In genomic region chr6:122184260-122184934, GRCh38 we compare ENCODE assay signal across 10 cellular contexts.
DNase-seq lines count a peak whose midpoint lies in the region; ATAC-seq, FAIRE-seq and TF ChIP-seq lines count a peak whose summit lies in the region.
"Had no signal": no experiment of that assay in that cellular context is flagged by ENCODE, and none has a peak within 500 bp of the region (broad histone marks: within the 10 kb centered on the region; RNA-seq: fewer than 3 reads in every experiment).

No MANE protein-coding gene starts in this region.

- no peaks in the 10 kb centered on the region for H3K4me1 Mint-ChIP-seq in activated CD4-positive, alpha-beta T cell treated with anti-CD3 and anti-CD28 coated beads, Interleukin-2, amount 10 ng/mL, durations not matched to agents 7 days and 5 days
- H3K4me1 Mint-ChIP-seq in stimulated activated naive B cell treated with anti-CD40 and anti-IgM and Interleukin-4, amounts not matched to agents 10 μg/mL and 1 μg/mL and 100 μg/mL, for 72 hours = no peaks in the 10 kb centered on the region

- no peak overlapping the region for H3K4me2 ChIP-seq in Karpas-422 (ENCODE audit: low read depth, low read length, poor library complexity, severe bottlenecking)

- ATAC-seq in HG03342 (IDR thresholded peaks at IDR 0.05; ENCODE audit: unreplicated experiment) = no peak
- no peak for ATAC-seq in stimulated activated naive B cell treated with anti-CD40 and anti-IgM and Interleukin-4, amounts not matched to agents 10 μg/mL and 1 μg/mL and 100 μg/mL, for 72 hours (replicated peaks)
- ATAC-seq in GM21515 (IDR thresholded peaks at IDR 0.05; ENCODE audit: unreplicated experiment) = no peak

- no peaks in the 10 kb centered on the region for H3K27me3 Mint-ChIP-seq in activated CD4-positive, alpha-beta T cell treated with anti-CD3 and anti-CD28 coated beads, Interleukin-2, amount 10 ng/mL, durations not matched to agents 7 days and 5 days
- no peaks in the 10 kb centered on the region for H3K27me3 Mint-ChIP-seq in stimulated activated naive B cell treated with anti-CD40 and anti-IgM and Interleukin-4, amounts not matched to agents 10 μg/mL and 1 μg/mL and 100 μg/mL, for 72 hours

- no peaks in the 10 kb centered on the region for H4K20me1 ChIP-seq in Karpas-422 (ENCODE audit: insufficient read depth, low read depth, low read length)

- FAIRE-seq in bronchial epithelial cell (lab: Jason Lieb, UNC) = no peak

- POLR2A ChIA-PET in AG04449 (lab: Yijun Ruan, JAX) = no interaction called here
- POLR2A ChIA-PET in activated CD4-positive, alpha-beta T cell treated with anti-CD3 and anti-CD28 coated beads, Interleukin-2, amount 10 ng/mL, durations not matched to agents 7 days and 5 days (lab: Charles Lee) = no interaction called here

- H3K4me1 ChIP-seq in Karpas-422 (ENCODE audit: low read length) = no peaks in the 10 kb centered on the region

- DNase-seq in AG04449 (ENCODE audit: low read depth, low spot score) (no peak), Karpas-422 (peak; percentile 46), bronchial epithelial cell (ENCODE audit: low read depth) (peak; percentile 27), medulla oblongata (ENCODE audit: extremely low spot score) (peak; percentile 47)
- no peak for DNase-seq in activated CD4-positive, alpha-beta T cell treated with anti-CD3 and anti-CD28 coated beads, Interleukin-2, amount 10 ng/mL, durations not matched to agents 7 days and 5 days
- no peak for DNase-seq in stimulated activated naive B cell treated with anti-CD40 and anti-IgM and Interleukin-4, amounts not matched to agents 10 μg/mL and 1 μg/mL and 100 μg/mL, for 72 hours
- DNase-seq: activated T-cell treated with anti-CD3 and anti-CD28 coated beads, Interleukin-2, amount 50 U/mL, for 48 hours had no signal

- TF ChIP-seq CTCF in AG04449 (IDR thresholded peaks at IDR 0.05; ENCODE audit: insufficient read depth, low read length, missing control alignments) = peak; percentile 28
- no peak for TF ChIP-seq CTCF in bronchial epithelial cell (IDR thresholded peaks at IDR 0.05; ENCODE audit: insufficient read depth, low read length, severe bottlenecking)

- no peak overlapping the region for H3K9ac ChIP-seq in Karpas-422 (ENCODE audit: low read length)

- H3K27ac Mint-ChIP-seq in activated CD4-positive, alpha-beta T cell treated with anti-CD3 and anti-CD28 coated beads, Interleukin-2, amount 10 ng/mL, durations not matched to agents 7 days and 5 days = no peak overlapping the region
- H3K27ac Mint-ChIP-seq in stimulated activated naive B cell treated with anti-CD40 and anti-IgM and Interleukin-4, amounts not matched to agents 10 μg/mL and 1 μg/mL and 100 μg/mL, for 72 hours = no peak overlapping the region

- H2AFZ ChIP-seq in Karpas-422 (ENCODE audit: low read length) = no peak overlapping the region

- H3K9me3 ChIP-seq in Karpas-422 (ENCODE audit: low read length) = no peaks in the 10 kb centered on the region

- CTCF ChIA-PET in AG04449 (lab: Yijun Ruan, JAX) = interaction anchor here (0.8 to 6.1 kb wide), 33 partner anchors 8 to 1128 kb away, joined by 3 to 131 read pairs (median 4); partner anchors contain the start of gene GJA1
- CTCF ChIA-PET in activated CD4-positive, alpha-beta T cell treated with anti-CD3 and anti-CD28 coated beads, Interleukin-2, amount 10 ng/mL, durations not matched to agents 7 days and 5 days (lab: Charles Lee) = interaction anchor here (0.7 kb wide), 1 partner anchor 10 kb away, joined by 3 read pairs; no protein-coding TSS in a partner anchor

- H3K9me2 ChIP-seq in Karpas-422 (replicated peaks; ENCODE audit: insufficient read depth, low read length) = no peaks in the 10 kb centered on the region

- H3K36me3 Mint-ChIP-seq in activated CD4-positive, alpha-beta T cell treated with anti-CD3 and anti-CD28 coated beads, Interleukin-2, amount 10 ng/mL, durations not matched to agents 7 days and 5 days (ENCODE audit: low read depth) = no peaks in the 10 kb centered on the region
- no peaks in the 10 kb centered on the region for H3K36me3 Mint-ChIP-seq in stimulated activated naive B cell treated with anti-CD40 and anti-IgM and Interleukin-4, amounts not matched to agents 10 μg/mL and 1 μg/mL and 100 μg/mL, for 72 hours

- H3K27me3 ChIP-seq in Karpas-422 (ENCODE audit: low read length) = no peaks in the 10 kb centered on the region
- H3K27me3 ChIP-seq in bronchial epithelial cell (ENCODE audit: control insufficient read depth, insufficient read depth, low read length) = no peaks in the 10 kb centered on the region

- H3K79me2 ChIP-seq in Karpas-422 (ENCODE audit: low read length) = no peaks in the 10 kb centered on the region

- peak overlapping the region; percentile 9; the same call in 1 of the 2 replicates for H3K4me3 ChIP-seq in AG04449 (ENCODE audit: low read depth, low read length)
- no peak overlapping the region for H3K4me3 ChIP-seq in Karpas-422 (ENCODE audit: low read length)
- H3K4me3 ChIP-seq in bronchial epithelial cell (ENCODE audit: low read depth, low read length) = no peak overlapping the region
- H3K4me3 ChIP-seq: skin epidermis had no signal

- H3K27ac ChIP-seq in Karpas-422 (ENCODE audit: low read length) = no peak overlapping the region
- H3K27ac ChIP-seq: skin epidermis had no signal

- no peaks in the 10 kb centered on the region for H3K9me3 Mint-ChIP-seq in activated CD4-positive, alpha-beta T cell treated with anti-CD3 and anti-CD28 coated beads, Interleukin-2, amount 10 ng/mL, durations not matched to agents 7 days and 5 days
- H3K9me3 Mint-ChIP-seq in stimulated activated naive B cell treated with anti-CD40 and anti-IgM and Interleukin-4, amounts not matched to agents 10 μg/mL and 1 μg/mL and 100 μg/mL, for 72 hours = no peaks in the 10 kb centered on the region

- H3K36me3 ChIP-seq in Karpas-422 (ENCODE audit: insufficient read depth, low read length) (no peaks in the 10 kb centered on the region), bronchial epithelial cell (ENCODE audit: control insufficient read depth, insufficient read depth, low read length) (no peaks in the 10 kb centered on the region)

- H3K4me3 Mint-ChIP-seq in activated CD4-positive, alpha-beta T cell treated with anti-CD3 and anti-CD28 coated beads, Interleukin-2, amount 10 ng/mL, durations not matched to agents 7 days and 5 days = no peak overlapping the region
- H3K4me3 Mint-ChIP-seq in stimulated activated naive B cell treated with anti-CD40 and anti-IgM and Interleukin-4, amounts not matched to agents 10 μg/mL and 1 μg/mL and 100 μg/mL, for 72 hours = no peak overlapping the region

Comparison
In these comparisons a context has a peak if more than half of its experiments do, and no peak if none do; other contexts are left out.
1. DNase-seq: peak in Karpas-422 (single experiment), bronchial epithelial cell (single experiment) and medulla oblongata (single experiment); none in AG04449 (single experiment), activated CD4-positive, alpha-beta T cell treated with anti-CD3 and anti-CD28 coated beads, Interleukin-2, amount 10 ng/mL, durations not matched to agents 7 days and 5 days (single experiment) and stimulated activated naive B cell treated with anti-CD40 and anti-IgM and Interleukin-4, amounts not matched to agents 10 μg/mL and 1 μg/mL and 100 μg/mL, for 72 hours (single experiment).